ENCODE assay signal across 9 cellular contexts in the genomic region with DNA sequence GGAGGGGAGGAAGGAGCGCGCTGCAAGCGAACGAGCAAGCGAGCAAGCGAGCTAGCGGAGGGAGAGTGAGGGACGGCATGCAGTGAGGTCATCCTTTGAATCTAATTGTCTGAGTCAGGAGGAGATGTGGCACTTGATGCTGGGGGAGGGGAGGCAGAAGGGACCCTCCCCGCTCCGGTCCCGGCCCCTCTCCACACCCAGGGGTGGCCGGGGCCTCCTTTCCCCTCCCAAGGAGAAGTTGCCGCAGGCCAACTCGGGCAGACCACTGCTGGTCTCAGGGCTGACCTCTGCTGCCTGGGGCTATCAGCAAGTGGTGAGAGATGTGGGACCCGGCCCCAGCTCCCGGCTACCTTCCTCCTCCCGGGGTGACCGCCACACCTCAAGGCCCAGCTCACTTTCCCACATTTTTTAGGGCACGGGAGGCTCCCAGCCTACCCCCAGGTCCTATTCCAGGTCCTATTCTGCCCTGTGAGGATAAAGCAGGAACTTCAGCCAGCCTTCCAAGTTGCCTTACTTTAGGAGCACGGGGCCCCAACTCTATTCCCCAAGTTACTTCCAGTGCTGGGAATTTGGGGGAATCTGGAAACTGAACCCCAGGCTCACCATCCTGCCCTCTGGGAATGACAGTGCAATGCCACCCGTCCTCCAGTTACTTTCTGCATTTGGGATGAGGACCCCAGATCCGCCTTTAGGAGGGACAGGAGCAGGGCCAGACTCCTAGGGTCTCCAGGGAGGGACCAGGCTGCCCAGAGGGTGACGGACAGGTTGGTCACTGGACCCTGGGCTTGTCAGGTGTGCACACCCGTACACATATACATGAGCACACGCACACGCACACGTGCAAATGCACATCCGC.
A peak's percentile ranks its signal among the peaks of the same experiment; 100 is the strongest.
DNase-seq lines count a peak whose midpoint lies in the region; ATAC-seq lines count a peak whose summit lies in the region.
"Had no signal": no experiment of that assay in that cellular context is flagged by ENCODE, and none has a peak within 500 bp of the region (broad histone marks: within the 10 kb centered on the region; RNA-seq: fewer than 3 reads in every experiment).

No MANE protein-coding gene starts in this region.

- ATAC-seq in HG03196 (IDR thresholded peaks at IDR 0.05; ENCODE audit: unreplicated experiment): no peak

- DNase-seq in NCI-H1694 treated with DMSO at 0.1 percent for 48 hours (lab: John Stamatoyannopoulos, UW): peak; percentile 38
- no peak for DNase-seq in NCI-H1694 (lab: John Stamatoyannopoulos, UW)
- peak; percentile 79 for DNase-seq in astrocyte of the hippocampus (ENCODE audit: low read depth, low spot score)
- peak; percentile 63 for DNase-seq in iPS-NIHi7 (ENCODE audit: extremely low spot score)
- DNase-seq in stromal cell of bone marrow (ENCODE audit: low read depth): peak; percentile 19
- DNase-seq in pons (ENCODE audit: low spot score): no peak
- no peak for DNase-seq in MV-4-11 (lab: John Stamatoyannopoulos, UW)
- DNase-seq: stimulated activated CD4-positive, alpha-beta T cell treated with anti-CD3 and anti-CD28 coated beads, Interleukin-1b, Interleukin-23, amount 100 ng/mL, for 48 hours had no signal

Comparison
In these comparisons a context has a peak if more than half of its experiments do, and no peak if none do; other contexts are left out.
1. DNase-seq: peak in NCI-H1694 treated with DMSO at 0.1 percent for 48 hours (single experiment), astrocyte of the hippocampus (single experiment), iPS-NIHi7 (single experiment) and stromal cell of bone marrow (single experiment); none in NCI-H1694 (single experiment), pons (single experiment) and MV-4-11 (single experiment).